ENCODE assay signal across 24 cellular contexts in genomic region chrX:125681058-125681457, GRCh38.
DNase-seq lines count a peak whose midpoint lies in the region; ATAC-seq, FAIRE-seq and TF ChIP-seq lines count a peak whose summit lies in the region.
"Had no signal": no experiment of that assay in that cellular context is flagged by ENCODE, and none has a peak within 500 bp of the region (broad histone marks: within the 10 kb centered on the region; RNA-seq: fewer than 3 reads in every experiment).

No MANE protein-coding gene starts in this region.

- H3K27me3 ChIP-seq in K562 (ENCODE audit: control insufficient read depth in 2 of 2, insufficient read depth in 2 of 2, low read length in 2 of 2) = no peaks in the 10 kb centered on the region
- no peaks in the 10 kb centered on the region for H3K27me3 ChIP-seq in CD4-positive, alpha-beta memory T cell (ENCODE audit: insufficient read depth, low read length)
- no peaks in the 10 kb centered on the region for H3K27me3 ChIP-seq in testis
- H3K27me3 ChIP-seq: neutrophil had no signal

- POLR2A ChIA-PET in K562 (lab: Yijun Ruan, JAX) = no interaction called here
- POLR2A ChIA-PET in CD4-positive, alpha-beta memory T cell (lab: Charles Lee; ENCODE audit: partially characterized antibody) = no interaction called here

- no peak for TF ChIP-seq EP300 in K562 (IDR thresholded peaks at IDR 0.05; ENCODE audit: low read length)

- H3K27ac ChIP-seq in K562 (ENCODE audit: extremely low read depth, low read depth, low read length) (no peak overlapping the region), testis (no peak overlapping the region)
- H3K27ac ChIP-seq in CD4-positive, alpha-beta memory T cell (ENCODE audit: low read depth, low read length) = no peak overlapping the region
- H3K27ac ChIP-seq: dorsolateral prefrontal cortex, neutrophil had no signal

- H3K27me3 Mint-ChIP-seq in activated T-cell treated with anti-CD3 and anti-CD28 coated beads, Interleukin-2, amount 50 U/mL, for 24 hours = no peaks in the 10 kb centered on the region
- H3K27me3 Mint-ChIP-seq in CD4-positive, alpha-beta memory T cell = no peaks in the 10 kb centered on the region
- H3K27me3 Mint-ChIP-seq: CD4-positive, CD25-positive, alpha-beta regulatory T cell had no signal

- WGBS in K562 (ENCODE audit: insufficient coverage, low coverage, missing lambda C conversion rate) = 19% methylated on average over 2 of the region's 2 CpGs
- 78 to 94% methylated on average over 2 of the region's 2 CpGs for WGBS in testis, 2 donors

- H3K9me1 ChIP-seq in K562 (ENCODE audit: control insufficient read depth, insufficient read depth, low read length) = no peaks in the 10 kb centered on the region

- no peaks in the 10 kb centered on the region for H3K36me3 Mint-ChIP-seq in activated T-cell treated with anti-CD3 and anti-CD28 coated beads, Interleukin-2, amount 50 U/mL, for 24 hours (ENCODE audit: low read depth)
- no peaks in the 10 kb centered on the region for H3K36me3 Mint-ChIP-seq in CD4-positive, alpha-beta memory T cell
- H3K36me3 Mint-ChIP-seq: CD4-positive, CD25-positive, alpha-beta regulatory T cell had no signal

- no peak overlapping the region for H3K4me3 ChIP-seq in K562
- no peak overlapping the region for H3K4me3 ChIP-seq in CD4-positive, alpha-beta memory T cell (ENCODE audit: low read length in 2 of 2)
- H3K4me3 ChIP-seq in testis = no peak overlapping the region
- H3K4me3 ChIP-seq: dorsolateral prefrontal cortex, lung had no signal

- intact Hi-C loops in K562 (cut with micrococcal nuclease) (no loop called here), testis (cut with DNase I; ENCODE audit: low total_unique reads) (no loop called here)
- intact Hi-C loops in CD4-positive, alpha-beta memory T cell (cut with micrococcal nuclease) = no loop called here

- no peak overlapping the region for H3K4me3 Mint-ChIP-seq in activated T-cell treated with anti-CD3 and anti-CD28 coated beads, Interleukin-2, amount 50 U/mL, for 24 hours
- H3K4me3 Mint-ChIP-seq in CD4-positive, alpha-beta memory T cell = no peak overlapping the region
- H3K4me3 Mint-ChIP-seq: CD4-positive, CD25-positive, alpha-beta regulatory T cell had no signal

- H4K20me1 ChIP-seq in K562 (replicated peaks; ENCODE audit: control insufficient read depth, insufficient read depth, low read length) = no peaks in the 10 kb centered on the region

- H3K4me1 Mint-ChIP-seq in activated T-cell treated with anti-CD3 and anti-CD28 coated beads, Interleukin-2, amount 50 U/mL, for 24 hours (ENCODE audit: low read depth) = no peaks in the 10 kb centered on the region
- no peaks in the 10 kb centered on the region for H3K4me1 Mint-ChIP-seq in CD4-positive, alpha-beta memory T cell
- H3K4me1 Mint-ChIP-seq: CD4-positive, CD25-positive, alpha-beta regulatory T cell had no signal

- no peak overlapping the region for H2AFZ ChIP-seq in K562 (ENCODE audit: low read depth, low read length)

- BruUV-seq in K562 (replicated peaks; lab: Mats Ljungman, UMichigan) = no TSS peak

- no peak for TF ChIP-seq POLR2A in K562 (conservative IDR thresholded peaks at IDR 0.05)
- TF ChIP-seq POLR2A in testis (IDR thresholded peaks at IDR 0.05) = no peak

- ATAC-seq in GM18909 (IDR thresholded peaks at IDR 0.05; ENCODE audit: poor library complexity, unreplicated experiment) (peak; percentile 31), GM21825 (IDR thresholded peaks at IDR 0.05; ENCODE audit: unreplicated experiment) (peak; percentile 42), HG03342 (IDR thresholded peaks at IDR 0.05; ENCODE audit: unreplicated experiment) (peak; percentile 37), K562 (no peak)

- TF ChIP-seq CTCF in K562 (IDR thresholded peaks at IDR 0.05 in 2 of 3, conservative IDR thresholded peaks at IDR 0.05 in 1 of 3; ENCODE audit: insufficient read depth in 2 of 3, low read depth in 1 of 3, low read length in 3 of 3) (no peak), testis (IDR thresholded peaks at IDR 0.05) (no peak)

- no peak for FAIRE-seq in K562 (lab: Jason Lieb, UNC)
- FAIRE-seq: keratinocyte had no signal

- CTCF ChIA-PET in K562 (lab: Yijun Ruan, JAX; ENCODE audit: low intra/inter-chr PET ratio) = no interaction called here
- CTCF ChIA-PET in CD4-positive, alpha-beta memory T cell (lab: Charles Lee; ENCODE audit: partially characterized antibody) = no interaction called here

- H3K36me3 ChIP-seq in K562 (ENCODE audit: control insufficient read depth, insufficient read depth, low read length) (no peaks in the 10 kb centered on the region), testis (ENCODE audit: low read depth, missing control alignments) (no peaks in the 10 kb centered on the region)
- no peaks in the 10 kb centered on the region for H3K36me3 ChIP-seq in CD4-positive, alpha-beta memory T cell (ENCODE audit: insufficient read depth, low read length)
- H3K36me3 ChIP-seq: neutrophil had no signal

- H3K9me3 ChIP-seq in K562 (replicated peaks; ENCODE audit: control insufficient read depth, insufficient read depth, low read depth, low read length) = no peaks in the 10 kb centered on the region
- no peaks in the 10 kb centered on the region for H3K9me3 ChIP-seq in CD4-positive, alpha-beta memory T cell (ENCODE audit: control insufficient read depth in 1 of 2, low read length in 2 of 2)
- H3K9me3 ChIP-seq in testis = no peaks in the 10 kb centered on the region
- H3K9me3 ChIP-seq: neutrophil had no signal

- H3K9me3 Mint-ChIP-seq in activated T-cell treated with anti-CD3 and anti-CD28 coated beads, Interleukin-2, amount 50 U/mL, for 24 hours = no peaks in the 10 kb centered on the region
- H3K9me3 Mint-ChIP-seq in CD4-positive, alpha-beta memory T cell = peaks cover 0 to 9% (median 2%) of the 10 kb centered on the region in 8 donors

- no peak overlapping the region for H3K27ac Mint-ChIP-seq in activated T-cell treated with anti-CD3 and anti-CD28 coated beads, Interleukin-2, amount 50 U/mL, for 24 hours
- H3K27ac Mint-ChIP-seq in CD4-positive, alpha-beta memory T cell = no peak overlapping the region
- H3K27ac Mint-ChIP-seq: CD4-positive, CD25-positive, alpha-beta regulatory T cell had no signal

- TF ChIP-seq RAD21 in K562 (CRISPR knock-in tag; conservative IDR thresholded peaks at IDR 0.05 in 1 of 2, IDR thresholded peaks at IDR 0.05 in 1 of 2) = no peak

- DNase-seq in K562 (ENCODE audit: extremely low read depth in 1 of 4, low spot score in 3 of 4) (no peak), testis (no peak)
- no peak for DNase-seq in activated T-cell treated with anti-CD3 and anti-CD28 coated beads, Interleukin-2, amount 50 U/mL, for 24 hours
- no peak for DNase-seq in CD4-positive, alpha-beta memory T cell
- DNase-seq: activated CD4-positive, alpha-beta T cell treated with anti-CD3 and anti-CD28 coated beads for 48 hours; activated gamma-delta T cell treated with Interleukin-2 at 50 U/mL for 16 hours; amniotic stem cell; CD4-positive, CD25-positive, alpha-beta regulatory T cell; DMS79; dorsolateral prefrontal cortex; foreskin melanocyte; hypothalamus; KG1; NCI-H1048; NCI-H2081; NCI-H510A treated with DMSO at 0.1 percent for 48 hours; stimulated activated CD4-positive, alpha-beta T cell treated with anti-CD3 and anti-CD28 coated beads, Interleukin-4, amount 100 ng/mL, for 4 hours; SW 1271 had no signal

- no peak overlapping the region for H3K9ac ChIP-seq in K562 (ENCODE audit: insufficient read depth in 1 of 2, low read depth in 2 of 2, low read length in 2 of 2)

- no peaks in the 10 kb centered on the region for H3K79me2 ChIP-seq in K562 (ENCODE audit: control insufficient read depth, insufficient read depth, low read length)

- H3K4me1 ChIP-seq in K562 (replicated peaks in 1 of 2; ENCODE audit: control insufficient read depth in 2 of 2, insufficient read depth in 2 of 2, low read length in 2 of 2) = no peaks in the 10 kb centered on the region
- H3K4me1 ChIP-seq in CD4-positive, alpha-beta memory T cell (ENCODE audit: insufficient read depth, low read length) = no peaks in the 10 kb centered on the region
- H3K4me1 ChIP-seq in testis = no peaks in the 10 kb centered on the region

- H3K4me2 ChIP-seq in K562 (ENCODE audit: insufficient read depth, low read length) = no peak overlapping the region

- in situ Hi-C loops in K562 (cut with MboI) = no loop called here

TF ChIP-seq in K562, 482 proteins besides CTCF, POLR2A, EP300 and RAD21:
- TF ChIP-seq ARID3B (CRISPR knock-in tag; IDR thresholded peaks at IDR 0.05; ENCODE audit: borderline replicate concordance) (no peak), SPI1 (IDR thresholded peaks at IDR 0.05; ENCODE audit: borderline replicate concordance, low read depth, low read length) (0 out of 2 replicates have a peak, but pooled peaks have one; percentile 33)
